11 cellular contexts compared by ENCODE assay signal in the genomic region with DNA sequence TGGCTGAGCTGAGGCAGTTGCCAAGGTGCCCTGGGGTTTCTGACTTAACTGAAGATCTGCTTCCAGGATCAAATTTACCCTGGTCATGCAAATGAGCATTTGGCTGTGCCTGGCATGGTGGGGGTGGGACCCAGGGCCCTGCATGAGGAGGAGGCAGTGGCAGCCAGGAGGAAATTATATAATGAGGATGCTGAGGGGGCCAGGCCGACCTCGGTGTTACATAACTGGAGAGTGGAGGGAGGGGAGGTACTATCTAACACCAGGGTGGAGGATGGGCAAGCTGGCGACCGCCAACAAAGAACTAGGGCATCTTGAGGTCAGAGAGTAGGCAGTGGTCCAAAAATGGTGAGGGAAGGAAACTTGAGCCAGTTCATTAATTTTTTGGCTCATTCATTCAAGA. TPM values are rescaled to one million over a fixed set of nuclear protein-coding genes. Genes with fewer than 3 reads are reported as not detected.
DNase-seq lines count a peak whose midpoint lies in the region; ATAC-seq and TF ChIP-seq lines count a peak whose summit lies in the region.
"Had no signal": no experiment of that assay in that cellular context is flagged by ENCODE, and none has a peak within 500 bp of the region (broad histone marks: within the 10 kb centered on the region; RNA-seq: fewer than 3 reads in every experiment).

No MANE protein-coding gene starts in this region.

- H3K9me3 Mint-ChIP-seq in activated B cell treated with CpG ODN at 0.5 μM for 24 hours = no peaks in the 10 kb centered on the region
- no peaks in the 10 kb centered on the region for H3K9me3 Mint-ChIP-seq in memory B cell
- H3K9me3 Mint-ChIP-seq: activated CD4-positive, alpha-beta T cell treated with anti-CD3 and anti-CD28 coated beads, Interleukin-2, amount 10 ng/mL, durations not matched to agents 7 days and 5 days had no signal

- peaks cover 93% of the 10 kb centered on the region for H3K36me3 Mint-ChIP-seq in activated B cell treated with CpG ODN at 0.5 μM for 24 hours (ENCODE audit: low read depth)
- peaks cover 37% of the 10 kb centered on the region for H3K36me3 Mint-ChIP-seq in memory B cell

- peak overlapping the region; percentile 91 for H3K27ac ChIP-seq in temporal lobe (ENCODE audit: low read depth, low read length)
- H3K27ac ChIP-seq: 22Rv1, KMS-11 had no signal

- DNase-seq in NCI-H2029 (lab: John Stamatoyannopoulos, UW) (peak; percentile 5), NCI-H2029 treated with DMSO at 0.1 percent for 48 hours (lab: John Stamatoyannopoulos, UW) (no peak), activated B cell treated with CpG ODN at 0.5 μM for 24 hours (no peak), memory B cell (ENCODE audit: low spot score in 2 of 2) (no peak), NCI-H2107 (lab: John Stamatoyannopoulos, UW) (no peak), T-helper 9 cell (no peak)
- DNase-seq in NK-92 treated with Interleukin-12 subunit alpha and Interleukin-12 subunit beta, amount 100 ng/mL, for 24 hours (lab: John Stamatoyannopoulos, UW) = no peak
- DNase-seq: activated CD4-positive, alpha-beta T cell treated with anti-CD3 and anti-CD28 coated beads, Interleukin-2, amount 10 ng/mL, durations not matched to agents 7 days and 5 days had no signal

- no peak overlapping the region for H3K4me3 Mint-ChIP-seq in activated B cell treated with CpG ODN at 0.5 μM for 24 hours
- no peak overlapping the region for H3K4me3 Mint-ChIP-seq in memory B cell
- H3K4me3 Mint-ChIP-seq: activated CD4-positive, alpha-beta T cell treated with anti-CD3 and anti-CD28 coated beads, Interleukin-2, amount 10 ng/mL, durations not matched to agents 7 days and 5 days had no signal

- H3K27me3 Mint-ChIP-seq in activated B cell treated with CpG ODN at 0.5 μM for 24 hours = no peaks in the 10 kb centered on the region
- H3K27me3 Mint-ChIP-seq in memory B cell = no peaks in the 10 kb centered on the region
- H3K27me3 Mint-ChIP-seq: activated CD4-positive, alpha-beta T cell treated with anti-CD3 and anti-CD28 coated beads, Interleukin-2, amount 10 ng/mL, durations not matched to agents 7 days and 5 days had no signal

- ATAC-seq in activated B cell treated with CpG ODN at 0.5 μM for 24 hours (ENCODE audit: low read depth) (no peak), memory B cell (ENCODE audit: low read depth) (no peak)

- TF ChIP-seq CTCF in activated B cell treated with CpG ODN at 0.5 μM for 24 hours (IDR thresholded peaks at IDR 0.05) = no peak

- H3K4me1 Mint-ChIP-seq in activated B cell treated with CpG ODN at 0.5 μM for 24 hours (peaks cover 53% of the 10 kb centered on the region), memory B cell (peaks cover 43% of the 10 kb centered on the region)

- intact Hi-C loops in activated B cell treated with CpG ODN at 0.5 μM for 24 hours (cut with micrococcal nuclease) = no loop called here

- CTCF ChIA-PET in activated B cell treated with CpG ODN at 0.5 μM for 24 hours (lab: Charles Lee) = interaction anchor here (1.4 kb wide), 1 partner anchor 37 kb away, joined by 3 read pairs; no protein-coding TSS in a partner anchor

- POLR2A ChIA-PET in activated B cell treated with CpG ODN at 0.5 μM for 24 hours (lab: Charles Lee) = interaction anchor here (0.8 to 4.0 kb wide), 2 partner anchors 12 to 36 kb away, joined by 3 to 19 read pairs; no protein-coding TSS in a partner anchor

- H3K27ac Mint-ChIP-seq in activated B cell treated with CpG ODN at 0.5 μM for 24 hours = peak overlapping the region; percentile 50
- H3K27ac Mint-ChIP-seq in memory B cell = peak overlapping the region; percentile 75

RNA-seq across cellular contexts. Expression of a gene that starts 16.4 kb away (rescaled TPM):
- total RNA-seq in activated B cell treated with CpG ODN at 0.5 μM for 24 hours (36.5 and 38.1 TPM in 2 replicates), temporal lobe (4.9 TPM)

RNA-seq across cellular contexts. Expression of a gene that starts 32.7 kb away (rescaled TPM):
- total RNA-seq in activated B cell treated with CpG ODN at 0.5 μM for 24 hours (3.3 and 5.5 TPM in 2 replicates), temporal lobe (1.2 TPM)

RNA-seq across cellular contexts. Expression of a gene that starts 53.6 kb away (rescaled TPM):
- total RNA-seq in activated B cell treated with CpG ODN at 0.5 μM for 24 hours (3.7 and 3.9 TPM in 2 replicates), temporal lobe (12.0 TPM)
